In the genomic region with DNA sequence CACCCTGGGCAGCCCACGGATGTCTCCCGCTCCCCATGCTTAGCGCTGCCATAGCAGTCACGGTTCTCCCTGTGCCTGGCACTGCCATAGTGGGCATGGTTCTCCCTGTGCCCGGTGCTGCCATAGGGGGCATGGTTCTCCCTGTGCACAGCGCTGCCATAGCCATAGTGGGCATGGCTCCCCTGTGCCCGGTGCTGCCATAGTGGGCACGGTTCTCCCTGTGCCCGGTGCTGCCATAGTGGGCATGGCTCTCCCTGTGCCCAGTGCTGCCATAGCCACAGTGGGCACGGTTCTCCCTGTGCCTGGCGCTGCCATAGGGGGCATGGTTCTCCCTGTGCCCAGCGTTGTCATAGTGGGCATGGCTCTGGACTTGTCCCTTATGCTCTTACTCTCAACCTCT, we compare ENCODE assay signal across 13 cellular contexts.
"Had no signal": no experiment of that assay in that cellular context is flagged by ENCODE, and none has a peak within 500 bp of the region (broad histone marks: within the 10 kb centered on the region; RNA-seq: fewer than 3 reads in every experiment).

No MANE protein-coding gene starts in this region.

- H3K36me3 ChIP-seq: heart left ventricle, pancreas had no signal

- H3K27me3 ChIP-seq: heart left ventricle, pancreas, tibial artery had no signal

- H3K27ac Mint-ChIP-seq: activated naive CD8-positive, alpha-beta T cell treated with anti-CD3 and anti-CD28 coated beads for 36 hours had no signal

- H3K4me3 ChIP-seq: heart left ventricle, pancreas, tibial artery had no signal

- H3K36me3 Mint-ChIP-seq: activated naive CD8-positive, alpha-beta T cell treated with anti-CD3 and anti-CD28 coated beads for 36 hours had no signal

- H3K9me3 ChIP-seq: heart left ventricle, pancreas, tibial artery had no signal

- H3K4me3 Mint-ChIP-seq: activated naive CD8-positive, alpha-beta T cell treated with anti-CD3 and anti-CD28 coated beads for 36 hours had no signal

- DNase-seq: activated CD4-positive, alpha-beta T cell treated with anti-CD3 and anti-CD28 coated beads, Interleukin-2, amount 50 U/mL, for 4 hours; activated effector memory CD4-positive, alpha-beta T cell treated with Interleukin-2 at 50 U/mL for 16 hours; activated naive CD8-positive, alpha-beta T cell treated with anti-CD3 and anti-CD28 coated beads for 36 hours; activated T-cell treated with anti-CD3 and anti-CD28 coated beads, Interleukin-2, amount 50 U/mL, for 1 hour; anterior cingulate cortex; effector CD4-positive, alpha-beta T cell; heart left ventricle; pancreas; tibial artery had no signal

- H3K9me3 Mint-ChIP-seq: activated naive CD8-positive, alpha-beta T cell treated with anti-CD3 and anti-CD28 coated beads for 36 hours had no signal

- FAIRE-seq: colon, frontal cortex, pancreas had no signal

- ATAC-seq: activated CD4-positive, CD25-positive, alpha-beta regulatory T cell treated with anti-CD3 and anti-CD28 coated beads, Interleukin-2, amount 50 U/mL, for 24 hours; left lobe of liver had no signal

- H3K27me3 Mint-ChIP-seq: activated naive CD8-positive, alpha-beta T cell treated with anti-CD3 and anti-CD28 coated beads for 36 hours had no signal

- H3K27ac ChIP-seq: pancreas, tibial artery had no signal
